22 cellular contexts compared by ENCODE assay signal in genomic region chr17:27462149-27462548, GRCh38.
"Had no signal": no experiment of that assay in that cellular context is flagged by ENCODE, and none has a peak within 500 bp of the region (broad histone marks: within the 10 kb centered on the region; RNA-seq: fewer than 3 reads in every experiment).

No MANE protein-coding gene starts in this region.

- DNase-seq: activated CD4-positive, alpha-beta memory T cell treated with anti-CD3 and anti-CD28 coated beads, Interleukin-2, amount 10 ng/mL, durations not matched to agents 7 days and 5 days; adrenal gland; brain microvascular endothelial cell; caudate nucleus; dermis blood vessel endothelial cell; effector CD8-positive, alpha-beta T cell; foreskin keratinocyte; hypothalamus; left ventricle myocardium inferior; mammary epithelial cell; occipital lobe; right lobe of liver; small intestine; stimulated activated CD4-positive, alpha-beta T cell treated with anti-CD3 and anti-CD28 coated beads, Interleukin-15, amount 100 ng/mL, for 24 hours; stimulated activated naive B cell treated with anti-CD40 and anti-IgM and Interleukin-4, amounts not matched to agents 10 μg/mL and 1 μg/mL and 100 μg/mL, for 72 hours; T-helper 9 cell; transverse colon had no signal

- H3K9me3 ChIP-seq: adrenal gland, ascending aorta, left ventricle myocardium inferior, right lobe of liver, transverse colon, vagina had no signal

- H3K27ac Mint-ChIP-seq: activated CD4-positive, alpha-beta memory T cell treated with anti-CD3 and anti-CD28 coated beads, Interleukin-2, amount 10 ng/mL, durations not matched to agents 7 days and 5 days; activated naive CD8-positive, alpha-beta T cell; mesothelial cell of epicardium; stimulated activated naive B cell treated with anti-CD40 and anti-IgM and Interleukin-4, amounts not matched to agents 10 μg/mL and 1 μg/mL and 100 μg/mL, for 72 hours had no signal

- H3K4me3 Mint-ChIP-seq: activated CD4-positive, alpha-beta memory T cell treated with anti-CD3 and anti-CD28 coated beads, Interleukin-2, amount 10 ng/mL, durations not matched to agents 7 days and 5 days; activated naive CD8-positive, alpha-beta T cell; mesothelial cell of epicardium; stimulated activated naive B cell treated with anti-CD40 and anti-IgM and Interleukin-4, amounts not matched to agents 10 μg/mL and 1 μg/mL and 100 μg/mL, for 72 hours; WTC11 had no signal

- H3K36me3 ChIP-seq: adrenal gland, ascending aorta, left ventricle myocardium inferior, right lobe of liver, transverse colon, vagina had no signal

- H3K27ac ChIP-seq: adrenal gland, ascending aorta, brain microvascular endothelial cell, foreskin keratinocyte, left ventricle myocardium inferior, right lobe of liver, transverse colon, vagina had no signal

- FAIRE-seq: small intestine had no signal

- H3K36me3 Mint-ChIP-seq: activated naive CD8-positive, alpha-beta T cell; mesothelial cell of epicardium; WTC11 had no signal

- H3K9me3 Mint-ChIP-seq: activated CD4-positive, alpha-beta memory T cell treated with anti-CD3 and anti-CD28 coated beads, Interleukin-2, amount 10 ng/mL, durations not matched to agents 7 days and 5 days; mesothelial cell of epicardium; stimulated activated naive B cell treated with anti-CD40 and anti-IgM and Interleukin-4, amounts not matched to agents 10 μg/mL and 1 μg/mL and 100 μg/mL, for 72 hours; WTC11 had no signal

- H3K4me3 ChIP-seq: adrenal gland, ascending aorta, left ventricle myocardium inferior, right lobe of liver, transverse colon, vagina had no signal

- H3K27me3 Mint-ChIP-seq: activated CD4-positive, alpha-beta memory T cell treated with anti-CD3 and anti-CD28 coated beads, Interleukin-2, amount 10 ng/mL, durations not matched to agents 7 days and 5 days; activated naive CD8-positive, alpha-beta T cell; stimulated activated naive B cell treated with anti-CD40 and anti-IgM and Interleukin-4, amounts not matched to agents 10 μg/mL and 1 μg/mL and 100 μg/mL, for 72 hours had no signal

- H3K27me3 ChIP-seq: adrenal gland, ascending aorta, brain microvascular endothelial cell, right lobe of liver, vagina had no signal

- ATAC-seq: right lobe of liver; stimulated activated naive B cell treated with anti-CD40 and anti-IgM and Interleukin-4, amounts not matched to agents 10 μg/mL and 1 μg/mL and 100 μg/mL, for 72 hours; WTC11 had no signal
